8 cellular contexts compared by ENCODE assay signal in the genomic region with DNA sequence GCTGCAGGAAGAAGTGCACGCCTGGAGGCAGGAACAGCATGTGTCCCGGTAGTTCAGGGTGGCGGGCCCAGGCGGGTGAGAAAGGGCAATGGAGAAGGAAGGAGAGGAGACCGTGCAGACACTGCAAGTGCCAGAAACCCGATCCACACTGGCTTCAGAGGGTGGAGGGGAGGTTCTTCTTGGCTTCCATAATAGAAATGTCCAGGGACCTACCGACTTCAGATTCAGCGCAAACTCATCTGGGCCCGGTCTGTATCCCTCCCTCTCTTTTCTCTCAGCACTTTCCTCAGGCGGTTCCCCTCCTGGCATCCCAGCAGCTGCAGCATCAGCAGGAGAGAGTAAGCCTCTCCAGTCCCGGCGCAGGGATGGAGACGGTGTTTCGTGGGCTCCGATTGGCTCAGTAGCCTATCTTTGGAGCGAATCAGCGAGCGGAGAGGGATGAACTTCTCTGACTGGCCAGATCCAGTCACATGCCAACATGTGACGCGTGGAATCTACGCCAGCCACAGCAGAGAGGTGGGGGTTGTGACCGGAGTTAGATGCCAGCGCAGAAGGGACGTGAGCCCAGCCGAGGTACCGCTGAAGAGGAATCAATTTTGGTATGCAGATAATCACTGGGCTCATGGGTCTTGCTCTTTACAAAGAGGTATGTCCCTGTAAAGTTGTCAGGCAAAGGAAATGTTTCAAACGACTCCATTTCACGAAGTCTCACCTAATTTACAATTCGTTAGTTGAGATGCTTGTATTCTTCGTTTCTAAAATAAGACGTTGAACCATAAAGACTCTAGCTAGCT. TPM values are rescaled to one million over a fixed set of nuclear protein-coding genes. Genes with fewer than 3 reads are reported as not detected.
DNase-seq lines count a peak whose midpoint lies in the region; ATAC-seq and TF ChIP-seq lines count a peak whose summit lies in the region.

No MANE protein-coding gene starts in this region.

- peaks cover 0 to 2% of the 10 kb centered on the region in 2 donors for H3K36me3 Mint-ChIP-seq in CD14-positive monocyte

- intact Hi-C loops in CD14-positive monocyte (cut with micrococcal nuclease): no loop called here
- intact Hi-C loops in left lung (cut with DNase I): no loop called here

- H3K27ac Mint-ChIP-seq in CD14-positive monocyte: peak overlapping the region; percentile 67 to 91 (median 84)

- H3K4me3 ChIP-seq in left lung: peak overlapping the region; percentile 45 to 63

- no peaks in the 10 kb centered on the region for H3K9me3 Mint-ChIP-seq in CD14-positive monocyte

- H3K4me1 ChIP-seq in left lung: peaks cover 0 to 50% of the 10 kb centered on the region in 2 donors

- H3K27ac ChIP-seq in left lung: peak overlapping the region; percentile 74 to 82

- ATAC-seq in GM19395 (IDR thresholded peaks at IDR 0.05; ENCODE audit: unreplicated experiment) (peak; percentile 73), HG03558 (IDR thresholded peaks at IDR 0.05; ENCODE audit: extremely low read depth, unreplicated experiment) (peak; percentile 42), left lung (peak; percentile 85)

- TF ChIP-seq CTCF in CD14-positive monocyte (IDR thresholded peaks at IDR 0.05) (no peak), left lung (IDR thresholded peaks at IDR 0.05) (no peak)

- H3K27me3 ChIP-seq in left lung: no peaks in the 10 kb centered on the region

- DNase-seq in CD14-positive monocyte (ENCODE audit: low spot score) (peak; percentile 89), NCI-H748 (lab: John Stamatoyannopoulos, UW; ENCODE audit: unreplicated experiment) (peak; percentile 99), dermis blood vessel endothelial cell (peak; percentile 97), left lung (peak; percentile 89 to 95)
- peak; percentile 59 to 88 for DNase-seq in activated CD4-positive, alpha-beta T cell treated with anti-CD3 and anti-CD28 coated beads, Interleukin-2, amount 50 U/mL, for 24 hours (ENCODE audit: low read depth in 1 of 2, low spot score in 1 of 2)
- DNase-seq in stimulated activated CD4-positive, alpha-beta T cell treated with anti-CD3 and anti-CD28 coated beads, Interleukin-2, amount 100 ng/mL, for 4 hours (ENCODE audit: low read depth): peak; percentile 84

- peak overlapping the region; percentile 89 to 95 for H3K4me3 Mint-ChIP-seq in CD14-positive monocyte

- no peaks in the 10 kb centered on the region for H3K9me3 ChIP-seq in left lung

- no peaks in the 10 kb centered on the region for H3K36me3 ChIP-seq in left lung

- peaks cover 36% of the 10 kb centered on the region for H3K4me1 Mint-ChIP-seq in CD14-positive monocyte

- H3K27me3 Mint-ChIP-seq in CD14-positive monocyte (ENCODE audit: low read depth in 3 of 3): peaks cover 0 to 4% (median 2%) of the 10 kb centered on the region in 3 donors

RNA-seq across cellular contexts. Expression of a gene that starts 1.9 kb away (rescaled TPM):
- polyA plus RNA-seq in CD14-positive monocyte: 10 to 100 TPM; 17.1 to 20.5 TPM
- total RNA-seq in dermis blood vessel endothelial cell: 50.4 and 51.9 TPM in 2 replicates
- total RNA-seq in left lung: 10 to 100 TPM; 27.3 to 29.8 TPM

Comparison
In these comparisons a context has a peak if more than half of its experiments do, and no peak if none do; other contexts are left out.
1. Peak in every context shown above with its lines: DNase-seq, ATAC-seq, H3K4me3 ChIP-seq and H3K27ac ChIP-seq.